In genomic region chr6:33688451-33689147, GRCh38 we compare ENCODE assay signal across 37 cellular contexts.
"Had no signal": no experiment of that assay in that cellular context is flagged by ENCODE, and none has a peak within 500 bp of the region (broad histone marks: within the 10 kb centered on the region; RNA-seq: fewer than 3 reads in every experiment).

No MANE protein-coding gene starts in this region.

- H3K27me3 Mint-ChIP-seq: activated CD4-positive, alpha-beta memory T cell treated with anti-CD3 and anti-CD28 coated beads for 36 hours; activated CD4-positive, alpha-beta T cell treated with anti-CD3 and anti-CD28 coated beads, Interleukin-2, amount 10 ng/mL, durations not matched to agents 24 days and 14 days; activated T-helper 17 cell treated with anti-CD3 and anti-CD28 coated beads, Interleukin-2, amount 50 U/mL, for 72 hours; dendritic cell treated with granulocyte-macrophage colony-stimulating factor and Interleukin-4, amounts not matched to agents 40 ng/mL and 50 ng/mL, for 4 days; stimulated activated naive B cell treated with anti-CD40 and anti-IgM and Interleukin-4, amounts not matched to agents 10 μg/mL and 1 μg/mL and 100 μg/mL, for 72 hours had no signal

- H3K9me3 Mint-ChIP-seq: activated CD4-positive, alpha-beta memory T cell treated with anti-CD3 and anti-CD28 coated beads for 36 hours; activated CD4-positive, alpha-beta T cell treated with anti-CD3 and anti-CD28 coated beads, Interleukin-2, amount 10 ng/mL, durations not matched to agents 24 days and 14 days; activated T-cell treated with anti-CD3 and anti-CD28 coated beads, Interleukin-2, amount 50 U/mL, for 4 hours; activated T-helper 17 cell treated with anti-CD3 and anti-CD28 coated beads, Interleukin-2, amount 50 U/mL, for 72 hours; dendritic cell treated with granulocyte-macrophage colony-stimulating factor and Interleukin-4, amounts not matched to agents 40 ng/mL and 50 ng/mL, for 4 days; nephron; stimulated activated naive B cell treated with anti-CD40 and anti-IgM and Interleukin-4, amounts not matched to agents 10 μg/mL and 1 μg/mL and 100 μg/mL, for 72 hours; T-helper 1 cell treated with Interleukin-12 subunit alpha and Interleukin-12 subunit beta and Interleukin-4 antibody, amounts not matched to agents 30 μg/mL and 1 μg/mL, for 36 hours had no signal

- H3K27ac Mint-ChIP-seq: activated CD4-positive, alpha-beta T cell treated with anti-CD3 and anti-CD28 coated beads, Interleukin-2, amount 10 ng/mL, durations not matched to agents 24 days and 14 days; activated T-helper 17 cell treated with anti-CD3 and anti-CD28 coated beads, Interleukin-2, amount 50 U/mL, for 72 hours; dendritic cell treated with granulocyte-macrophage colony-stimulating factor and Interleukin-4, amounts not matched to agents 40 ng/mL and 50 ng/mL, for 4 days; nephron had no signal

- H3K27ac ChIP-seq: epithelial cell of prostate, esophagus squamous epithelium, heart right ventricle, pancreas, prostate gland, sigmoid colon, suprapubic skin, tibial artery, upper lobe of right lung, VCaP had no signal

- DNase-seq: activated CD4-positive, alpha-beta memory T cell treated with anti-CD3 and anti-CD28 coated beads for 36 hours; activated CD4-positive, alpha-beta T cell treated with anti-CD3 and anti-CD28 coated beads, Interleukin-2, amount 10 ng/mL, durations not matched to agents 24 days and 14 days; activated CD8-positive, alpha-beta memory T cell treated with anti-CD3 and anti-CD28 coated beads, Interleukin-2, amount 50 U/mL, for 4 hours; activated gamma-delta T cell treated with Interleukin-2 at 50 U/mL for 16 hours; activated naive CD4-positive, alpha-beta T cell treated with anti-CD3 and anti-CD28 coated beads, Interleukin-2, amount 50 U/mL, for 16 hours; activated T-cell treated with anti-CD3 and anti-CD28 coated beads, Interleukin-2, amount 50 U/mL, for 4 hours; amniotic stem cell; central memory CD4-positive, alpha-beta T cell; esophagus squamous epithelium; foreskin melanocyte; kidney glomerular epithelial cell; mesendoderm; mucosa of descending colon; retina; sigmoid colon; small intestine; stimulated activated CD4-positive, alpha-beta T cell treated with anti-CD3 and anti-CD28 coated beads, Interleukin-1b, Interleukin-23, amount 100 ng/mL, for 48 hours; stimulated activated CD4-positive, alpha-beta T cell treated with anti-CD3 and anti-CD28 coated beads, Interleukin-4, amount 100 ng/mL, for 4 hours; stimulated activated CD8-positive, alpha-beta memory T cell treated with anti-CD3 and anti-CD28 coated beads, Interleukin-4, amount 100 ng/mL, for 48 hours; stimulated activated naive B cell treated with anti-CD40 and anti-IgM and Interleukin-4, amounts not matched to agents 10 μg/mL and 1 μg/mL and 100 μg/mL, for 72 hours; T-helper 9 cell; tibial artery; upper lobe of right lung had no signal

- H3K9me3 ChIP-seq: esophagus squamous epithelium, heart right ventricle, mucosa of descending colon, pancreas, prostate gland, sigmoid colon, suprapubic skin, tibial artery, upper lobe of right lung had no signal

- ATAC-seq: activated CD4-positive, CD25-positive, alpha-beta regulatory T cell treated with anti-CD3 and anti-CD28 coated beads, Interleukin-2, amount 50 U/mL, for 24 hours; activated T-cell treated with anti-CD3 and anti-CD28 coated beads, Interleukin-2, amount 50 U/mL, for 4 hours; activated T-helper 17 cell treated with anti-CD3 and anti-CD28 coated beads, Interleukin-2, amount 50 U/mL, for 72 hours; heart right ventricle; left lobe of liver; mucosa of descending colon; pancreas; stimulated activated naive B cell treated with anti-CD40 and anti-IgM and Interleukin-4, amounts not matched to agents 10 μg/mL and 1 μg/mL and 100 μg/mL, for 72 hours; upper lobe of right lung had no signal

- H3K27me3 ChIP-seq: esophagus squamous epithelium, heart right ventricle, pancreas, sigmoid colon, suprapubic skin, tibial artery, upper lobe of right lung had no signal

- H3K4me1 ChIP-seq: pancreas, prostate gland had no signal

- H3K4me3 Mint-ChIP-seq: activated CD4-positive, alpha-beta memory T cell treated with anti-CD3 and anti-CD28 coated beads for 36 hours; activated CD4-positive, alpha-beta T cell treated with anti-CD3 and anti-CD28 coated beads, Interleukin-2, amount 10 ng/mL, durations not matched to agents 24 days and 14 days; activated T-cell treated with anti-CD3 and anti-CD28 coated beads, Interleukin-2, amount 50 U/mL, for 4 hours; activated T-helper 17 cell treated with anti-CD3 and anti-CD28 coated beads, Interleukin-2, amount 50 U/mL, for 72 hours; dendritic cell treated with granulocyte-macrophage colony-stimulating factor and Interleukin-4, amounts not matched to agents 40 ng/mL and 50 ng/mL, for 4 days; nephron; stimulated activated naive B cell treated with anti-CD40 and anti-IgM and Interleukin-4, amounts not matched to agents 10 μg/mL and 1 μg/mL and 100 μg/mL, for 72 hours; T-helper 1 cell treated with Interleukin-12 subunit alpha and Interleukin-12 subunit beta and Interleukin-4 antibody, amounts not matched to agents 30 μg/mL and 1 μg/mL, for 36 hours had no signal

- H3K4me3 ChIP-seq: esophagus squamous epithelium, heart right ventricle, lung, mucosa of descending colon, pancreas, prostate gland, sigmoid colon, suprapubic skin, tibial artery, upper lobe of right lung had no signal

- FAIRE-seq: pancreas, small intestine, TTC549 had no signal
